1 cellular context compared by ENCODE assay signal in the genomic region with DNA sequence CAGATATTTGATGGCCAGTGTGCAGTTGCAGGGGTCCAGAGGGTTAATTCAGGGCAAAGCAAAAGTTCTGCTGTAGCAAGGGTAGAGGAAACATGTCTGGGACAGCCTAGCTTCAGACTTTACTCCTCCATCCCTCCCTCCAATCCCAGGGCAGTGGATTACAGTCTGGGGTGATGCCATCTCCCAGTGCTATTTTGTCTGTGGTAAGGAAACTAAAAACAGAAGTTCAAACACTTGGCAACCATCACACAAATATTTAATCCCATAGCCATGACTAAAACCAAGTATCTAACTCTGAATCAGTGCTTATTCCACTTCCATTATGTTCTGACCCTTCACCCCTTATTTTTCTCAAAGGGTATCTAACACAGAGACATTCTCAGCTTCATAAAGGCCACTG.
TF ChIP-seq lines count a peak whose summit lies in the region.

No MANE protein-coding gene starts in this region.

TF ChIP-seq in K562, 482 proteins besides CTCF, POLR2A, EP300 and RAD21 (continued from another document):
- TF ChIP-seq CHD1 (IDR thresholded peaks at IDR 0.05; ENCODE audit: low read length) (no peak), KLF16 (IDR thresholded peaks at IDR 0.05) (no peak), GABPB1 (CRISPR knock-in tag; IDR thresholded peaks at IDR 0.05) (no peak), TBL1XR1 (IDR thresholded peaks at IDR 0.05; ENCODE audit: low read length in 2 of 2) (no peak), NBN (IDR thresholded peaks at IDR 0.05; ENCODE audit: low read depth) (no peak), CCNT2 (IDR thresholded peaks at IDR 0.05; ENCODE audit: borderline replicate concordance, extremely low read depth, insufficient read length, low read depth, low read length) (no peak), ZKSCAN8 (CRISPR knock-in tag; IDR thresholded peaks at IDR 0.05) (no peak), STAT5A (IDR thresholded peaks at IDR 0.05; ENCODE audit: borderline replicate concordance, low read length) (no peak), BCL6 (CRISPR knock-in tag; IDR thresholded peaks at IDR 0.05) (no peak), XRCC5 (IDR thresholded peaks at IDR 0.05; ENCODE audit: low read depth, low read length) (no peak)
- TF ChIP-seq, protein P1, sequence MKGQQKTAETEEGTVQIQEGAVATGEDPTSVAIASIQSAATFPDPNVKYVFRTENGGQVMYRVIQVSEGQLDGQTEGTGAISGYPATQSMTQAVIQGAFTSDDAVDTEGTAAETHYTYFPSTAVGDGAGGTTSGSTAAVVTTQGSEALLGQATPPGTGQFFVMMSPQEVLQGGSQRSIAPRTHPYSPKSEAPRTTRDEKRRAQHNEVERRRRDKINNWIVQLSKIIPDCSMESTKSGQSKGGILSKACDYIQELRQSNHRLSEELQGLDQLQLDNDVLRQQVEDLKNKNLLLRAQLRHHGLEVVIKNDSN (CRISPR knock-in tag; IDR thresholded peaks at IDR 0.05), result no peak
- TF ChIP-seq, protein P2, sequence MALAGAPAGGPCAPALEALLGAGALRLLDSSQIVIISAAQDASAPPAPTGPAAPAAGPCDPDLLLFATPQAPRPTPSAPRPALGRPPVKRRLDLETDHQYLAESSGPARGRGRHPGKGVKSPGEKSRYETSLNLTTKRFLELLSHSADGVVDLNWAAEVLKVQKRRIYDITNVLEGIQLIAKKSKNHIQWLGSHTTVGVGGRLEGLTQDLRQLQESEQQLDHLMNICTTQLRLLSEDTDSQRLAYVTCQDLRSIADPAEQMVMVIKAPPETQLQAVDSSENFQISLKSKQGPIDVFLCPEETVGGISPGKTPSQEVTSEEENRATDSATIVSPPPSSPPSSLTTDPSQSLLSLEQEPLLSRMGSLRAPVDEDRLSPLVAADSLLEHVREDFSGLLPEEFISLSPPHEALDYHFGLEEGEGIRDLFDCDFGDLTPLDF (CRISPR knock-in tag; IDR thresholded peaks at IDR 0.05), result no peak
